Comparison of ENCODE assay signal across 22 cellular contexts in genomic region chr15:78212008-78212407, GRCh38. TPM values are rescaled to one million over a fixed set of nuclear protein-coding genes. Genes with fewer than 3 reads are reported as not detected.
DNase-seq lines count a peak whose midpoint lies in the region; ATAC-seq, FAIRE-seq and TF ChIP-seq lines count a peak whose summit lies in the region.
"Had no signal": no experiment of that assay in that cellular context is flagged by ENCODE, and none has a peak within 500 bp of the region (broad histone marks: within the 10 kb centered on the region; RNA-seq: fewer than 3 reads in every experiment).

No MANE protein-coding gene starts in this region.

- H3K4me1 ChIP-seq in skeletal muscle satellite cell (ENCODE audit: control insufficient read depth, insufficient read depth, low read length) = peaks cover 32% of the 10 kb centered on the region

- H3K4me3 ChIP-seq in dorsolateral prefrontal cortex (no peak overlapping the region), skeletal muscle satellite cell (ENCODE audit: low read length) (no peak overlapping the region)
- H3K4me3 ChIP-seq: heart left ventricle had no signal

- no peak for ATAC-seq in activated naive CD4-positive, alpha-beta T cell treated with anti-CD3 and anti-CD28 coated beads, Interleukin-2, amount 50 U/mL, for 72 hours
- no peak for ATAC-seq in GM21528 (IDR thresholded peaks at IDR 0.05; ENCODE audit: low FRiP score, unreplicated experiment)
- no peak for ATAC-seq in GM21717 (IDR thresholded peaks at IDR 0.05; ENCODE audit: unreplicated experiment)
- ATAC-seq: activated CD8-positive, alpha-beta T cell treated with anti-CD3 and anti-CD28 coated beads, Interleukin-2, amount 10 ng/mL, durations not matched to agents 7 days and 5 days; CD8-positive, alpha-beta T cell; natural killer cell; stimulated activated effector memory CD8-positive, alpha-beta T cell treated with anti-CD3 and anti-CD28 coated beads, Interleukin-12 subunit alpha, Interleukin-12 subunit beta, amount 100 ng/mL, for 72 hours had no signal

- peak overlapping the region in 1 of 2 donors; percentile 69 for H3K27ac Mint-ChIP-seq in activated naive CD4-positive, alpha-beta T cell treated with anti-CD3 and anti-CD28 coated beads, Interleukin-2, amount 50 U/mL, for 72 hours
- H3K27ac Mint-ChIP-seq: activated B cell treated with CpG ODN at 0.5 μM for 24 hours; activated CD8-positive, alpha-beta T cell treated with anti-CD3 and anti-CD28 coated beads, Interleukin-2, amount 10 ng/mL, durations not matched to agents 7 days and 5 days; CD8-positive, alpha-beta T cell; immature natural killer cell; natural killer cell; stimulated activated effector memory CD8-positive, alpha-beta T cell treated with anti-CD3 and anti-CD28 coated beads, Interleukin-12 subunit alpha, Interleukin-12 subunit beta, amount 100 ng/mL, for 72 hours; T-helper 1 cell treated with Interleukin-12 subunit alpha and Interleukin-12 subunit beta and Interleukin-4 antibody, amounts not matched to agents 30 μg/mL and 1 μg/mL, for 36 hours had no signal

- FAIRE-seq in GM12892 (lab: Jason Lieb, UNC) = no peak

- H3K36me3 Mint-ChIP-seq in activated naive CD4-positive, alpha-beta T cell treated with anti-CD3 and anti-CD28 coated beads, Interleukin-2, amount 50 U/mL, for 72 hours = no peaks in the 10 kb centered on the region
- H3K36me3 Mint-ChIP-seq: CD8-positive, alpha-beta T cell; immature natural killer cell; natural killer cell; stimulated activated effector memory CD8-positive, alpha-beta T cell treated with anti-CD3 and anti-CD28 coated beads, Interleukin-12 subunit alpha, Interleukin-12 subunit beta, amount 100 ng/mL, for 72 hours had no signal

- no peak for TF ChIP-seq CTCF in C4-2B (conservative IDR thresholded peaks at IDR 0.05)
- no peak for TF ChIP-seq CTCF in dorsolateral prefrontal cortex (IDR thresholded peaks at IDR 0.05 in 54 of 56, conservative IDR thresholded peaks at IDR 0.05 in 2 of 56; ENCODE audit: low read depth in 1 of 56, partially characterized antibody in 56 of 56)

- DNase-seq in NCI-H69 (lab: John Stamatoyannopoulos, UW) (peak; percentile 30), dorsolateral prefrontal cortex (peak in 1 of 10 donors; percentile 31), GM12892 (ENCODE audit: insufficient read length) (no peak)
- DNase-seq in activated naive CD4-positive, alpha-beta T cell treated with anti-CD3 and anti-CD28 coated beads, Interleukin-2, amount 50 U/mL, for 72 hours (ENCODE audit: low spot score in 2 of 2) = no peak
- DNase-seq: activated B cell treated with CpG ODN at 0.5 μM for 24 hours; activated CD8-positive, alpha-beta T cell treated with anti-CD3 and anti-CD28 coated beads, Interleukin-2, amount 10 ng/mL, durations not matched to agents 7 days and 5 days; effector memory CD4-positive, alpha-beta T cell; immature natural killer cell; natural killer cell; NK-92 treated with Interleukin-12 subunit alpha and Interleukin-12 subunit beta, amount 100 ng/mL, for 24 hours had no signal

- H3K27me3 ChIP-seq in dorsolateral prefrontal cortex (no peaks in the 10 kb centered on the region), skeletal muscle satellite cell (ENCODE audit: control insufficient read depth, insufficient read depth, low read length) (no peaks in the 10 kb centered on the region)
- H3K27me3 ChIP-seq: heart left ventricle had no signal

- H3K4me2 ChIP-seq in skeletal muscle satellite cell (ENCODE audit: low read length) = peak overlapping the region; percentile 70

- intact Hi-C loops in dorsolateral prefrontal cortex (cut with DNase I) = no loop called here

- H3K36me3 ChIP-seq in skeletal muscle satellite cell (ENCODE audit: insufficient read depth, low read length) = no peaks in the 10 kb centered on the region
- H3K36me3 ChIP-seq: heart left ventricle had no signal

- H3K9me3 ChIP-seq in skeletal muscle satellite cell (replicated peaks; ENCODE audit: low read length) = no peaks in the 10 kb centered on the region
- H3K9me3 ChIP-seq: heart left ventricle had no signal

- peak overlapping the region; percentile 94 for H3K27ac ChIP-seq in C4-2B
- H3K27ac ChIP-seq in dorsolateral prefrontal cortex = peak overlapping the region in 58 of 59 donors; percentile 9 to 94 (median 82)

- no peak overlapping the region for H3K9ac ChIP-seq in skeletal muscle satellite cell (ENCODE audit: low read depth, low read length)

- no peaks in the 10 kb centered on the region for H3K9me3 Mint-ChIP-seq in activated naive CD4-positive, alpha-beta T cell treated with anti-CD3 and anti-CD28 coated beads, Interleukin-2, amount 50 U/mL, for 72 hours
- H3K9me3 Mint-ChIP-seq: activated B cell treated with CpG ODN at 0.5 μM for 24 hours; CD8-positive, alpha-beta T cell; immature natural killer cell; natural killer cell; stimulated activated effector memory CD8-positive, alpha-beta T cell treated with anti-CD3 and anti-CD28 coated beads, Interleukin-12 subunit alpha, Interleukin-12 subunit beta, amount 100 ng/mL, for 72 hours; T-helper 1 cell treated with Interleukin-12 subunit alpha and Interleukin-12 subunit beta and Interleukin-4 antibody, amounts not matched to agents 30 μg/mL and 1 μg/mL, for 36 hours had no signal

- no peak for TF ChIP-seq POLR2A in GM12892 (IDR thresholded peaks at IDR 0.05; ENCODE audit: low read depth, low read length)

RNA-seq across cellular contexts. Expression of gene ACSBG1, which starts 22.4 kb away (rescaled TPM):
- 100 to 1,000 TPM in 47 of 120 experiments, 10 to 100 TPM in 73; 48.0 to 276 (median 94.0) TPM for total RNA-seq in dorsolateral prefrontal cortex
- total RNA-seq in skeletal muscle satellite cell (2012; rRNA removed) = 0.22 TPM in 1 of 2 replicates, not detected in the other
- 0.32 TPM for polyA plus RNA-seq in GM12892 (2012; ENCODE audit: missing spikeins)
- total RNA-seq in activated naive CD4-positive, alpha-beta T cell treated with anti-CD3 and anti-CD28 coated beads, Interleukin-2, amount 50 U/mL, for 72 hours = not detected
- total RNA-seq: bronchial epithelial cell, fibroblast of lung, lung microvascular endothelial cell had no signal
- polyA plus RNA-seq: AG04450, fibroblast of lung had no signal

RNA-seq across cellular contexts. Expression of gene DNAJA4, which starts 52.4 kb away (rescaled TPM):
- total RNA-seq in dorsolateral prefrontal cortex = 100 to 1,000 TPM in 49 of 120 experiments, 10 to 100 TPM in 71; 52.5 to 507 (median 97.1) TPM
- 1.3 and 2.0 TPM in 2 replicates for total RNA-seq in skeletal muscle satellite cell (2012; rRNA removed)
- 5.5 TPM for polyA plus RNA-seq in GM12892 (2012; ENCODE audit: missing spikeins)
- total RNA-seq in activated naive CD4-positive, alpha-beta T cell treated with anti-CD3 and anti-CD28 coated beads, Interleukin-2, amount 50 U/mL, for 72 hours = 10 to 100 TPM; 39.0 to 57.1 TPM

Comparison
In these comparisons a context has a peak if more than half of its experiments do, and no peak if none do; other contexts are left out.
1. RNA of gene ACSBG1, which starts 22.4 kb away (total RNA-seq): 48.0 to 276 TPM in dorsolateral prefrontal cortex; not detected in activated naive CD4-positive, alpha-beta T cell treated with anti-CD3 and anti-CD28 coated beads, Interleukin-2, amount 50 U/mL, for 72 hours; every median in the first group is over 10 times any median in the second.